ENCODE assay signal across 2 cellular contexts in genomic region chr21:15766952-15767603, GRCh38.
TF ChIP-seq lines count a peak whose summit lies in the region.

No MANE protein-coding gene starts in this region.

TF ChIP-seq in HEK293, 187 proteins besides CTCF, POLR2A, EP300 and RAD21:
- no peak for TF ChIP-seq ZNF747 (tag by site-specific recombination; IDR thresholded peaks at IDR 0.05)
- TF ChIP-seq, protein P1, sequence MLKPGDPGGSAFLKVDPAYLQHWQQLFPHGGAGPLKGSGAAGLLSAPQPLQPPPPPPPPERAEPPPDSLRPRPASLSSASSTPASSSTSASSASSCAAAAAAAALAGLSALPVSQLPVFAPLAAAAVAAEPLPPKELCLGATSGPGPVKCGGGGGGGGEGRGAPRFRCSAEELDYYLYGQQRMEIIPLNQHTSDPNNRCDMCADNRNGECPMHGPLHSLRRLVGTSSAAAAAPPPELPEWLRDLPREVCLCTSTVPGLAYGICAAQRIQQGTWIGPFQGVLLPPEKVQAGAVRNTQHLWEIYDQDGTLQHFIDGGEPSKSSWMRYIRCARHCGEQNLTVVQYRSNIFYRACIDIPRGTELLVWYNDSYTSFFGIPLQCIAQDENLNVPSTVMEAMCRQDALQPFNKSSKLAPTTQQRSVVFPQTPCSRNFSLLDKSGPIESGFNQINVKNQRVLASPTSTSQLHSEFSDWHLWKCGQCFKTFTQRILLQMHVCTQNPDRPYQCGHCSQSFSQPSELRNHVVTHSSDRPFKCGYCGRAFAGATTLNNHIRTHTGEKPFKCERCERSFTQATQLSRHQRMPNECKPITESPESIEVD (tag by site-specific recombination; IDR thresholded peaks at IDR 0.05) = 0 out of 2 replicates have a peak, but pooled peaks have one; percentile 13
- no peak for TF ChIP-seq KLF9 (tag by site-specific recombination; IDR thresholded peaks at IDR 0.05; ENCODE audit: low read depth)
- peak; percentile 85 for TF ChIP-seq OSR2 (tag by site-specific recombination; IDR thresholded peaks at IDR 0.05)
- TF ChIP-seq FEZF1 (tag by site-specific recombination; IDR thresholded peaks at IDR 0.05) = 0 out of 2 replicates have a peak, but pooled peaks have one; percentile 23
- no peak for TF ChIP-seq MEIS1 (CRISPR knock-in tag; IDR thresholded peaks at IDR 0.05; ENCODE audit: borderline replicate concordance)
- peak; percentile 80 for TF ChIP-seq WT1 (tag by site-specific recombination; IDR thresholded peaks at IDR 0.05)

TF ChIP-seq in H1, 55 proteins besides CTCF, POLR2A, EP300 and RAD21:
- TF ChIP-seq FOSL1 (IDR thresholded peaks at IDR 0.05; ENCODE audit: insufficient read depth, low read depth, low read length) (no peak), TBP (IDR thresholded peaks at IDR 0.05; ENCODE audit: low read depth, low read length) (no peak), RNF2 (IDR thresholded peaks at IDR 0.05; ENCODE audit: borderline replicate concordance, low read depth, low read length, missing control alignments, poor library complexity, severe bottlenecking) (no peak), ZNF274 (IDR thresholded peaks at IDR 0.05; ENCODE audit: borderline replicate concordance, extremely low read depth, low read length) (no peak), SIRT6 (IDR thresholded peaks at IDR 0.05; ENCODE audit: low read length) (no peak), KDM1A (IDR thresholded peaks at IDR 0.05; ENCODE audit: borderline replicate concordance, low read length) (no peak), KDM4A (IDR thresholded peaks at IDR 0.05; ENCODE audit: low read depth, low read length, severe bottlenecking) (no peak), POU5F1 (IDR thresholded peaks at IDR 0.05; ENCODE audit: low read depth, low read length) (no peak), RFX5 (IDR thresholded peaks at IDR 0.05; ENCODE audit: borderline replicate concordance, low read depth, low read length) (no peak), CBX8 (IDR thresholded peaks at IDR 0.05; ENCODE audit: borderline replicate concordance, low read depth, low read length) (no peak), POLR2AphosphoS5 (IDR thresholded peaks at IDR 0.05; ENCODE audit: low read depth, low read length) (no peak), HDAC2 (IDR thresholded peaks at IDR 0.05; ENCODE audit: borderline replicate concordance in 1 of 2, low read depth in 2 of 2, low read length in 2 of 2) (no peak), JUN (IDR thresholded peaks at IDR 0.05; ENCODE audit: low read depth, low read length) (no peak), NRF1 (IDR thresholded peaks at IDR 0.05; ENCODE audit: low read depth, low read length) (no peak), HDAC6 (IDR thresholded peaks at IDR 0.05; ENCODE audit: low read depth, low read length) (no peak), KDM5A (IDR thresholded peaks at IDR 0.05; ENCODE audit: low read length) (no peak), SRF (IDR thresholded peaks at IDR 0.05; ENCODE audit: low read depth, low read length) (no peak), ATF2 (IDR thresholded peaks at IDR 0.05; ENCODE audit: low read length) (no peak)
- TF ChIP-seq, protein P2, sequence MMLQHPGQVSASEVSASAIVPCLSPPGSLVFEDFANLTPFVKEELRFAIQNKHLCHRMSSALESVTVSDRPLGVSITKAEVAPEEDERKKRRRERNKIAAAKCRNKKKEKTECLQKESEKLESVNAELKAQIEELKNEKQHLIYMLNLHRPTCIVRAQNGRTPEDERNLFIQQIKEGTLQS (IDR thresholded peaks at IDR 0.05; ENCODE audit: insufficient read depth, low read depth, low read length) = no peak
- TF ChIP-seq, protein P3, sequence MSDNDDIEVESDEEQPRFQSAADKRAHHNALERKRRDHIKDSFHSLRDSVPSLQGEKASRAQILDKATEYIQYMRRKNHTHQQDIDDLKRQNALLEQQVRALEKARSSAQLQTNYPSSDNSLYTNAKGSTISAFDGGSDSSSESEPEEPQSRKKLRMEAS (IDR thresholded peaks at IDR 0.05) = no peak
TF ChIP-seq in H1: peak in this region for 0.
